In genomic region chr3:159787191-159787590, GRCh38 we compare ENCODE assay signal across 11 cellular contexts. TPM values are rescaled to one million over a fixed set of nuclear protein-coding genes. Genes with fewer than 3 reads are reported as not detected.
DNase-seq lines count a peak whose midpoint lies in the region; ATAC-seq, FAIRE-seq and TF ChIP-seq lines count a peak whose summit lies in the region.
"Had no signal": no experiment of that assay in that cellular context is flagged by ENCODE, and none has a peak within 500 bp of the region (broad histone marks: within the 10 kb centered on the region; RNA-seq: fewer than 3 reads in every experiment).

No MANE protein-coding gene starts in this region.

- H3K4ac ChIP-seq in IMR-90 (ENCODE audit: low read depth, low read length): peak overlapping the region; percentile 58

- BruUV-seq in IMR-90 (replicated peaks; lab: Mats Ljungman, UMichigan) (no TSS peak), MCF 10A (replicated peaks; lab: Mats Ljungman, UMichigan) (no TSS peak)

- peaks cover 21% of the 10 kb centered on the region for H4K20me1 ChIP-seq in IMR-90 (ENCODE audit: insufficient read depth, low read length)

- H2AK9ac ChIP-seq in IMR-90 (replicated peaks; ENCODE audit: low read depth, low read length, poor library complexity): no peak overlapping the region

- no peaks in the 10 kb centered on the region for H3K27me3 Mint-ChIP-seq in MCF 10A (ENCODE audit: insufficient read depth, unreplicated experiment)

- no peak for TF ChIP-seq CTCF in IMR-90 (conservative IDR thresholded peaks at IDR 0.05; ENCODE audit: low read depth, low read length)
- TF ChIP-seq CTCF in MCF 10A (IDR thresholded peaks at IDR 0.05; ENCODE audit: unreplicated experiment): no peak
- TF ChIP-seq CTCF in liver (IDR thresholded peaks at IDR 0.05; ENCODE audit: low read depth, low read length, missing input control): no peak

- H3K9me3 ChIP-seq in IMR-90 (ENCODE audit: control insufficient read depth, insufficient read depth, low read length) (no peaks in the 10 kb centered on the region), liver (ENCODE audit: control insufficient read depth in 4 of 4, low read length in 3 of 4) (no peaks in the 10 kb centered on the region)

- H3K4me3 ChIP-seq in IMR-90 (ENCODE audit: insufficient read depth, low read depth, low read length) (no peak overlapping the region), liver (ENCODE audit: low read depth in 1 of 3, low read length in 3 of 3) (no peak overlapping the region)

- H3K27ac Mint-ChIP-seq in MCF 10A (ENCODE audit: low read depth, unreplicated experiment): peak overlapping the region; percentile 89

- intact Hi-C loops in IMR-90 (cut with micrococcal nuclease) (no loop called here), MCF 10A (cut with micrococcal nuclease) (loop anchor here (1.0 kb wide), 1 partner anchor 22 kb away; no protein-coding TSS in a partner anchor)

- H3K36me3 ChIP-seq in IMR-90 (ENCODE audit: control insufficient read depth, insufficient read depth, low read length) (no peaks in the 10 kb centered on the region), liver (ENCODE audit: control insufficient read depth in 4 of 4, insufficient read depth in 3 of 4, low read depth in 1 of 4, low read length in 3 of 4) (no peaks in the 10 kb centered on the region)

- H2BK5ac ChIP-seq in IMR-90 (ENCODE audit: low read depth, low read length, poor library complexity, severe bottlenecking): peak overlapping the region; percentile 95

- H3K36me3 Mint-ChIP-seq in MCF 10A (ENCODE audit: insufficient read depth, unreplicated experiment): no peaks in the 10 kb centered on the region

- no CpG with 5 or more reads among the region's 4 CpGs for WGBS in IMR-90 (ENCODE audit: extremely low coverage in 2 of 2, insufficient read length in 1 of 2), 2 experiments
- 38% methylated on average over 4 of the region's 4 CpGs for WGBS in liver

- peak overlapping the region; percentile 74 for H4K5ac ChIP-seq in IMR-90 (ENCODE audit: low read depth, low read length)

- TF ChIP-seq RAD21 in IMR-90 (IDR thresholded peaks at IDR 0.05; ENCODE audit: low read length) (no peak), liver (IDR thresholded peaks at IDR 0.05) (no peak)

- H3K14ac ChIP-seq in IMR-90 (replicated peaks; ENCODE audit: low read depth, low read length): no peak overlapping the region

- H2AFZ ChIP-seq in IMR-90 (replicated peaks; ENCODE audit: low read length, poor library complexity): no peak overlapping the region

- H3K9me3 Mint-ChIP-seq in MCF 10A (ENCODE audit: unreplicated experiment): no peaks in the 10 kb centered on the region

- no peak for FAIRE-seq in GM19239 (lab: Jason Lieb, UNC)

- CTCF ChIA-PET in IMR-90 (lab: Yijun Ruan, JAX) (interaction anchor here (1.1 to 1.5 kb wide), 2 partner anchors 18 to 20 kb away, joined by 3 to 7 read pairs; no protein-coding TSS in a partner anchor), MCF 10A (lab: Yijun Ruan, JAX) (interaction anchor here (0.6 to 3.3 kb wide), 12 partner anchors 12 to 526 kb away, joined by 3 to 15 read pairs (median 6); no protein-coding TSS in a partner anchor)

- peak overlapping the region; percentile 97; the same call in 1 of the 2 replicates for H2BK20ac ChIP-seq in IMR-90 (ENCODE audit: low read depth, low read length)

- H3K4me3 Mint-ChIP-seq in MCF 10A (ENCODE audit: unreplicated experiment): peak overlapping the region; percentile 47

- POLR2A ChIA-PET in IMR-90 (lab: Charles Lee; ENCODE audit: unreplicated experiment): no interaction called here
- POLR2A ChIA-PET in MCF 10A (lab: Yijun Ruan, JAX): interaction anchor here (0.8 to 10.0 kb wide), 19 partner anchors 10 to 779 kb away, joined by 3 to 212 read pairs (median 4); no protein-coding TSS in a partner anchor

- peaks cover 33 to 78% of the 10 kb centered on the region in 2 experiments for H3K79me1 ChIP-seq in IMR-90 (ENCODE audit: low read depth in 1 of 2, low read length in 2 of 2)

- H3K4me1 ChIP-seq in IMR-90 (ENCODE audit: control insufficient read depth, insufficient read depth, low read length) (peaks cover 35% of the 10 kb centered on the region), liver (ENCODE audit: control insufficient read depth in 4 of 4, insufficient read depth in 4 of 4, low read length in 3 of 4) (peaks cover 20 to 57% (median 47%) of the 10 kb centered on the region in 4 donors)

- H3K9ac ChIP-seq in IMR-90 (ENCODE audit: low read depth, low read length): no peak overlapping the region
- no peak overlapping the region for H3K9ac ChIP-seq in liver (ENCODE audit: low read depth in 1 of 2, low read length in 2 of 2)

- in situ Hi-C loops in IMR-90 (cut with MboI; ENCODE audit: low sequenced_read_pairs): no loop called here

- dilution Hi-C loops in IMR-90 (cut with HindIII; ENCODE audit: low sequenced_read_pairs, unreplicated experiment): no loop called here

- peak overlapping the region; percentile 91 for H3K4me2 ChIP-seq in IMR-90 (ENCODE audit: low read depth, low read length)

- peak overlapping the region; percentile 78; the same call in 1 of the 2 replicates for H3K23ac ChIP-seq in IMR-90 (ENCODE audit: low read depth, low read length)

- H4K91ac ChIP-seq in IMR-90 (ENCODE audit: insufficient read depth, low read depth, low read length): no peak overlapping the region

- H3K18ac ChIP-seq in IMR-90 (ENCODE audit: low read depth, low read length): peak overlapping the region; percentile 86

- peak; percentile 61 for ATAC-seq in IMR-90 (ENCODE audit: low read depth)
- ATAC-seq in GM21723 (IDR thresholded peaks at IDR 0.05; ENCODE audit: unreplicated experiment): no peak

- H3K56ac ChIP-seq in IMR-90 (ENCODE audit: extremely low read depth, insufficient read depth, low read length): no peak overlapping the region

- no peak for TF ChIP-seq POLR2A in IMR-90 (IDR thresholded peaks at IDR 0.05; ENCODE audit: low read depth, low read length)

- peak; percentile 76 for DNase-seq in A172 (ENCODE audit: low spot score)
- peak; percentile 94 for DNase-seq in IMR-90
- DNase-seq in MCF 10A (ENCODE audit: unreplicated experiment): peak; percentile 94
- no peak for DNase-seq in germinal center (ENCODE audit: low spot score)
- no peak for DNase-seq in effector CD8-positive, alpha-beta T cell (lab: John Stamatoyannopoulos, UW)
- DNase-seq in GM19239 (ENCODE audit: insufficient read length, low spot score): no peak
- DNase-seq: activated CD4-positive, alpha-beta T cell treated with anti-CD3 and anti-CD28 coated beads for 1 hour; GOT3; MM.1S had no signal

- peaks cover 55% of the 10 kb centered on the region for H3K4me1 Mint-ChIP-seq in MCF 10A (ENCODE audit: insufficient read depth, unreplicated experiment)

- peak overlapping the region in 1 of 2 experiments; percentile 31; a peak in 1 of 4 replicates for H4K8ac ChIP-seq in IMR-90 (ENCODE audit: low read depth in 2 of 2, low read length in 2 of 2)

- peaks cover 36% of the 10 kb centered on the region for H3K9me1 ChIP-seq in IMR-90 (ENCODE audit: insufficient read depth, low read length)

- H3K27ac ChIP-seq in IMR-90 (ENCODE audit: insufficient read depth, low read length) (peak overlapping the region; percentile 46; the same call in 1 of the 2 replicates), liver (ENCODE audit: low read depth in 1 of 2, low read length in 2 of 2) (peak overlapping the region; percentile 29 to 51)

- H2BK120ac ChIP-seq in IMR-90 (ENCODE audit: low read depth, low read length): peak overlapping the region; percentile 91

- no peak overlapping the region for H2AK5ac ChIP-seq in IMR-90 (ENCODE audit: low read depth, low read length)

- H3K27me3 ChIP-seq in IMR-90 (ENCODE audit: control insufficient read depth, insufficient read depth, low read length): no peaks in the 10 kb centered on the region
- H3K27me3 ChIP-seq in liver (ENCODE audit: control insufficient read depth in 4 of 4, insufficient read depth in 4 of 4, low read length in 3 of 4): no peaks in the 10 kb centered on the region

- H2BK15ac ChIP-seq in IMR-90 (ENCODE audit: low read depth, low read length): no peak overlapping the region

TF ChIP-seq in IMR-90, 13 proteins besides CTCF, POLR2A, EP300 and RAD21:
- TF ChIP-seq SMC3 (IDR thresholded peaks at IDR 0.05; ENCODE audit: low read depth, low read length) (0 out of 2 replicates have a peak, but pooled peaks have one; percentile 1), RCOR1 (IDR thresholded peaks at IDR 0.05; ENCODE audit: insufficient replicate concordance, low read length) (no peak), MAFK (IDR thresholded peaks at IDR 0.05; ENCODE audit: low read depth, low read length) (peak; percentile 79), NFE2L2 (IDR thresholded peaks at IDR 0.05; ENCODE audit: low read depth, low read length) (peak; percentile 96), BHLHE40 (IDR thresholded peaks at IDR 0.05; ENCODE audit: low read depth, low read length) (peak; percentile 15; the same call in 1 of the 2 replicates), MAZ (IDR thresholded peaks at IDR 0.05; ENCODE audit: borderline replicate concordance, low read depth, low read length) (no peak), FOS (IDR thresholded peaks at IDR 0.05; ENCODE audit: low read depth, low read length) (peak; percentile 71)

TF ChIP-seq in liver, 16 proteins besides CTCF, POLR2A, EP300 and RAD21 (continues in another document):
- TF ChIP-seq TAF1 (conservative IDR thresholded peaks at IDR 0.05) (no peak), ATF3 (IDR thresholded peaks at IDR 0.05) (peak; percentile 37), ZBTB33 (IDR thresholded peaks at IDR 0.05) (no peak)

RNA-seq across cellular contexts. Expression of gene SCHIP1, which starts 52.5 kb away (rescaled TPM):
- 0.43 and 43.0 TPM in 2 replicates for total RNA-seq in A172 (2014; rRNA removed; shearing (Covaris generic))
- total RNA-seq in IMR-90 (2012; rRNA removed) (5.0 and 5.4 TPM in 2 replicates), MCF 10A (2022) (1.2 and 5.9 TPM in 2 replicates), liver (1 to 10 TPM in 1 of 2 donors, under 1 TPM in 1; 0.47 to 1.6 TPM)
- polyA plus RNA-seq in IMR-90 (2012; rRNA removed) (2.8 and 3.9 TPM in 2 replicates), liver (under 1 TPM; 0.21 to 0.46 TPM)
- polyA plus RNA-seq in IMR-90 (2012; cell fraction: cytosol; rRNA removed): 0.21 and 0.57 TPM in 2 replicates
- polyA plus RNA-seq in IMR-90 (2012; cell fraction: nucleus; rRNA removed; ENCODE audit: low replicate concordance): 3.5 and 19.4 TPM in 2 replicates

Comparison
In these comparisons a context has a peak if more than half of its experiments do, and no peak if none do; other contexts are left out.
1. DNase-seq: peak in A172 (single experiment), IMR-90 (single experiment) and MCF 10A (single experiment); none in germinal center (single experiment), effector CD8-positive, alpha-beta T cell (single experiment) and GM19239 (single experiment).